19 cellular contexts compared by ENCODE assay signal in the genomic region with DNA sequence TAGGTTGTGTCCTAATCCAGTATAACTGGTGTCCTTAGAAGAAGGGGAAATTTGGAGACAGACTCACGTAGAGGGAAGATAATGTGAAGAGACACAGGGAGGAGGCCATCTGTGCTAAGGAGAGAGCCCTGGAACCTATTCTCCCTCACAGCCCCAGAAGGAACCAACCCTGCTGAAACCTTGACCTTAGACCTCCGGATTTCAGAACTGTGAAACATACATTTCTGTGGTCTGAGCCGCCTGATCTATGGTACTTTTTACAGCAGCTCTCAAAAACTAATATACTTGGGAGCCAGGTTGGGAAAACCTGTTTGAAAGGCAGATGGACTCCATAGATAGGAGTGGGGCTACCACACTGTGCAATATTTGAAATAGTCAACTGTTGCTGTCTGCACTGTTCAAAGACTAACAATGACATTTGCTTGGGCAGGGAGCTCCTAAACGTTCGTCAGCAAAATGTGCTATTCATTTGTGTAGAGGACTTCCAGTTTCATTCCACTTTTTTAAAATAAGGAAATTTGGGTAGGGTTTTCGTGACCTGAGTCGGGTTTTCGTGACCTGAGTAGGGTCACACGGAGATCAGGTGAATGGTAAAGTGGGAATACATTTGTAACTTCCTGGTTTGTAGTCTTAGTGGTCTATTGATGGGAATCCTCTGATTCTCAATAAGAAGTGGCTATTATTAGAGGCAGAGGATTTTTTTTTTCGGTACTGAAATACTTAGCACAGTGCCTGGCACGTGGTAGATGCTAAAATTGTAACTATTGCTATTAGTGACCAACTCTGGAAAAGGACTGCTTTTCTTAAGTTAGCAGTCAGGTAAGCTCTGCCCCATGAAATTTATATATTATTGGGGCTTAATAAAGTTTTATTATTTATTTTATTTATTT. TPM values are rescaled to one million over a fixed set of nuclear protein-coding genes. Genes with fewer than 3 reads are reported as not detected.
DNase-seq lines count a peak whose midpoint lies in the region; ATAC-seq, FAIRE-seq and TF ChIP-seq lines count a peak whose summit lies in the region.
"Had no signal": no experiment of that assay in that cellular context is flagged by ENCODE, and none has a peak within 500 bp of the region (broad histone marks: within the 10 kb centered on the region; RNA-seq: fewer than 3 reads in every experiment).

No MANE protein-coding gene starts in this region.

- WGBS in GM12878 (ENCODE audit: insufficient coverage, insufficient replicate concordance, low lambda C conversion rate, missing lambda C conversion rate): 48% methylated on average over 11 of the region's 11 CpGs

- DNase-seq in NOMO-1 treated with DMSO at 0.1 percent for 48 hours (lab: John Stamatoyannopoulos, UW; ENCODE audit: unreplicated experiment) (peak; percentile 12), NOMO-1 treated with dmso at 0.1 percent for 144 hours (lab: John Stamatoyannopoulos, UW; ENCODE audit: unreplicated experiment) (no peak), GM12878 (ENCODE audit: low read depth, low spot score) (no peak), inferior parietal cortex (ENCODE audit: extremely low spot score) (no peak), NCI-H82 treated with DMSO at 0.1 percent for 48 hours (lab: John Stamatoyannopoulos, UW; ENCODE audit: unreplicated experiment) (no peak)
- no peak for DNase-seq in stimulated activated naive CD8-positive, alpha-beta T cell treated with anti-CD3 and anti-CD28 coated beads, Interleukin-15, Interleukin-2, amounts not matched to agents 100 U/mL and 50 U/mL, for 24 hours
- DNase-seq: 8988T, amniotic stem cell, Calu3, cortex of kidney, left ventricle myocardium inferior, NCI-H2029 treated with DMSO at 0.1 percent for 48 hours, right lobe of liver had no signal

- no peak for TF ChIP-seq EP300 in GM12878 (IDR thresholded peaks at IDR 0.05; ENCODE audit: borderline replicate concordance in 1 of 2, control insufficient read depth in 1 of 2, low read depth in 2 of 2, low read length in 2 of 2)

- H3K4me1 ChIP-seq in KMS-11 (ENCODE audit: low read depth, poor library complexity, severe bottlenecking) (peaks cover 41% of the 10 kb centered on the region), GM12878 (ENCODE audit: control insufficient read depth, insufficient read depth, low read length) (peaks cover 8% of the 10 kb centered on the region)
- H3K4me1 ChIP-seq: esophagus muscularis mucosa, left ventricle myocardium inferior, neural progenitor cell had no signal

- POLR2A ChIA-PET in GM12878 (lab: Charles Lee): interaction anchor here (1.0 to 1.4 kb wide), 2 partner anchors 12 to 33 kb away, joined by 3 read pairs; partner anchors contain the start of genes RSPH3 and TAGAP

- H3K79me2 ChIP-seq in KMS-11 (ENCODE audit: insufficient read depth, low read depth): no peaks in the 10 kb centered on the region
- H3K79me2 ChIP-seq in GM12878 (ENCODE audit: control insufficient read depth, insufficient read depth, low read length): no peaks in the 10 kb centered on the region

- RAD21 ChIA-PET in GM12878 (lab: Charles Lee; ENCODE audit: unreplicated experiment): interaction anchor here (0.8 to 2.4 kb wide), 7 partner anchors 11 to 101 kb away, joined by 3 to 15 read pairs (median 6); partner anchors contain the start of gene TAGAP

- H3K4me2 ChIP-seq in KMS-11 (peak overlapping the region; percentile 86), GM12878 (ENCODE audit: control insufficient read depth, insufficient read depth) (no peak overlapping the region)
- H3K4me2 ChIP-seq: neural progenitor cell had no signal

- H3K27ac ChIP-seq in KMS-11 (peak overlapping the region; percentile 52), GM12878 (ENCODE audit: control insufficient read depth, insufficient read depth) (no peak overlapping the region)
- H3K27ac ChIP-seq: esophagus muscularis mucosa, left ventricle myocardium inferior, neural progenitor cell, right lobe of liver, SK-N-MC had no signal

- no peaks in the 10 kb centered on the region for H3K36me3 ChIP-seq in KMS-11 (ENCODE audit: insufficient read depth)
- H3K36me3 ChIP-seq in GM12878 (ENCODE audit: control insufficient read depth in 2 of 2, insufficient read depth in 2 of 2, low read length in 1 of 2): peaks cover 2 to 13% of the 10 kb centered on the region in 2 experiments; a peak in 3 of 4 replicates
- H3K36me3 ChIP-seq: left ventricle myocardium inferior, neural progenitor cell had no signal

- intact Hi-C loops in GM12878 (cut with micrococcal nuclease; ENCODE audit: unreplicated experiment): no loop called here

- no peak overlapping the region for H3K4me3 ChIP-seq in KMS-11 (IDR thresholded peaks at IDR 0.05; ENCODE audit: insufficient read depth, low read depth, low read length)
- no peak overlapping the region for H3K4me3 ChIP-seq in GM12878
- H3K4me3 ChIP-seq: esophagus muscularis mucosa, left ventricle myocardium inferior, neural progenitor cell, right lobe of liver, SK-N-MC had no signal

- SMC1A ChIA-PET in GM12878 (lab: Charles Lee; ENCODE audit: uncharacterized antibody, unreplicated experiment): interaction anchor here (0.7 to 14.9 kb wide), 13 partner anchors 8 to 102 kb away, joined by 3 to 194 read pairs (median 7); partner anchors contain the start of gene RSPH3

- H3K27me3 ChIP-seq in KMS-11 (ENCODE audit: insufficient read depth, low read depth): no peaks in the 10 kb centered on the region
- H3K27me3 ChIP-seq in GM12878 (replicated peaks in 1 of 2; ENCODE audit: control insufficient read depth in 2 of 2, insufficient read depth in 2 of 2, low read length in 1 of 2): no peaks in the 10 kb centered on the region
- H3K27me3 ChIP-seq: esophagus muscularis mucosa, neural progenitor cell, right lobe of liver had no signal

- CTCF ChIA-PET in GM12878 (lab: Yijun Ruan, JAX): interaction anchor here (0.9 to 16.7 kb wide), 8 partner anchors 9 to 101 kb away, joined by 3 to 481 read pairs (median 5); no protein-coding TSS in a partner anchor

- no peak for TF ChIP-seq RAD21 in GM12878 (IDR thresholded peaks at IDR 0.05; ENCODE audit: insufficient read depth, low read depth, low read length)

- no peak overlapping the region; the same call in 1 of the 2 replicates for H3K9ac ChIP-seq in KMS-11
- no peak overlapping the region for H3K9ac ChIP-seq in GM12878 (ENCODE audit: control insufficient read depth, insufficient read depth, low read length)
- H3K9ac ChIP-seq: neural progenitor cell had no signal

- in situ Hi-C loops in GM12878 (cut with MboI): no loop called here

- TF ChIP-seq CTCF in KMS-11 (conservative IDR thresholded peaks at IDR 0.05; ENCODE audit: low read depth, low read length) (no peak), GM12878 (IDR thresholded peaks at IDR 0.05 in 2 of 3, conservative IDR thresholded peaks at IDR 0.05 in 1 of 3; ENCODE audit: control insufficient read depth in 2 of 3, extremely low read depth in 1 of 3, insufficient read depth in 1 of 3, low read depth in 3 of 3, low read length in 3 of 3) (no peak)

- BruUV-seq in GM12878 (replicated peaks; lab: Mats Ljungman, UMichigan): no TSS peak

- no peak for FAIRE-seq in GM12878 (lab: Jason Lieb, UNC)

- H2AFZ ChIP-seq in KMS-11 (ENCODE audit: low read depth) (peak overlapping the region; percentile 70), GM12878 (ENCODE audit: control insufficient read depth, low read depth, low read length) (no peak overlapping the region)
- H2AFZ ChIP-seq: neural progenitor cell had no signal

- no peaks in the 10 kb centered on the region for H4K20me1 ChIP-seq in KMS-11 (ENCODE audit: insufficient read depth)
- no peaks in the 10 kb centered on the region for H4K20me1 ChIP-seq in GM12878 (ENCODE audit: control insufficient read depth, insufficient read depth)

- H3K9me3 ChIP-seq in GM12878 (replicated peaks; ENCODE audit: control insufficient read depth, insufficient read depth, low read length): no peaks in the 10 kb centered on the region
- H3K9me3 ChIP-seq: esophagus muscularis mucosa, left ventricle myocardium inferior, right lobe of liver had no signal

- ATAC-seq in GM12878 (peak; percentile 50), GM18873 (IDR thresholded peaks at IDR 0.05; ENCODE audit: low FRiP score, unreplicated experiment) (no peak)
- ATAC-seq in stimulated activated naive CD8-positive, alpha-beta T cell treated with anti-CD3 and anti-CD28 coated beads, Interleukin-15, Interleukin-2, amounts not matched to agents 100 U/mL and 50 U/mL, for 24 hours: peak; percentile 44

- TF ChIP-seq POLR2A in GM12878 (IDR thresholded peaks at IDR 0.05; ENCODE audit: low read depth, low read length): no peak

RNA-seq across cellular contexts. Expression of gene TAGAP, which starts 11.4 kb away (rescaled TPM):
- total RNA-seq in GM12878 (2013; cell fraction: nucleolus; rRNA removed): 12.4 and 13.6 TPM in 2 replicates
- total RNA-seq in GM12878 (2014; rRNA removed) (27.4 and 30.8 TPM in 2 replicates), GM12878 (2014; rRNA removed; fragmentation: Illumina TruSeq; extraction: Trizol) (22.7 and 25.2 TPM in 2 replicates), GM12878 (2021) (27.2 and 28.8 TPM in 2 replicates)
- 1.7 TPM for polyA plus RNA-seq in GM12878 (2011; ENCODE audit: low read depth)
- polyA plus RNA-seq in GM12878 (2011; rRNA removed) (12.8 and 15.1 TPM in 2 replicates), GM12878 (2014; fragmentation: Illumina TruSeq; extraction: Trizol) (25.5 and 36.9 TPM in 2 replicates), GM12878 (2014; fragmentation: Nextera tagmentation; extraction: Ambion mirVana) (1 to 10 TPM; 5.3 to 5.4 TPM), GM12878 (2014; rRNA removed) (20.0 and 23.1 TPM in 2 replicates), GM12878 (2016; fragmentation: Nextera tagmentation; extraction: Ambion mirVana) (10 to 100 TPM in 1 of 2 experiments, 1 to 10 TPM in 1; 9.5 to 11.2 TPM)
- polyA plus RNA-seq in GM12878 (2011; cell fraction: cytosol; rRNA removed): 12.5 and 13.0 TPM in 2 replicates
- 23.6 and 25.2 TPM in 2 replicates for polyA plus RNA-seq in GM12878 (2011; cell fraction: nucleus; rRNA removed)
- polyA plus RNA-seq in GM12878 (2012): 1.5 and 3.0 TPM in 2 replicates
- 32.5 and 38.9 TPM in 2 replicates for polyA minus RNA-seq in GM12878 (2011; rRNA and poly(A)+ RNA removed)
- 11.0 and 12.5 TPM in 2 replicates for polyA minus RNA-seq in GM12878 (2011; cell fraction: cytosol; rRNA and poly(A)+ RNA removed)
- polyA minus RNA-seq in GM12878 (2011; cell fraction: nucleus; rRNA and poly(A)+ RNA removed): 24.4 and 26.3 TPM in 2 replicates
- total RNA-seq: LHCN-M2 had no signal

RNA-seq across cellular contexts. Expression of gene RSPH3, which starts 33.4 kb away (rescaled TPM):
- total RNA-seq in GM12878 (2013; cell fraction: nucleolus; rRNA removed): 5.6 and 5.9 TPM in 2 replicates
- 1.4 and 1.9 TPM in 2 replicates for total RNA-seq in GM12878 (2014; rRNA removed)
- 1.5 and 1.7 TPM in 2 replicates for total RNA-seq in GM12878 (2014; rRNA removed; fragmentation: Illumina TruSeq; extraction: Trizol)
- 2.2 and 3.2 TPM in 2 replicates for total RNA-seq in GM12878 (2021)
- polyA plus RNA-seq in GM12878 (2011; ENCODE audit: low read depth): 0.62 TPM
- 1.1 TPM in 2 replicates for polyA plus RNA-seq in GM12878 (2011; rRNA removed)
- 0.49 and 0.50 TPM in 2 replicates for polyA plus RNA-seq in GM12878 (2011; cell fraction: cytosol; rRNA removed)
- polyA plus RNA-seq in GM12878 (2011; cell fraction: nucleus; rRNA removed): 1.0 and 1.5 TPM in 2 replicates
- 1.1 and 1.6 TPM in 2 replicates for polyA plus RNA-seq in GM12878 (2012)
- polyA plus RNA-seq in GM12878 (2014; fragmentation: Illumina TruSeq; extraction: Trizol): 1.6 and 2.3 TPM in 2 replicates
- under 1 TPM; 0.40 to 0.51 TPM for polyA plus RNA-seq in GM12878 (2014; fragmentation: Nextera tagmentation; extraction: Ambion mirVana)
- 0.90 and 1.1 TPM in 2 replicates for polyA plus RNA-seq in GM12878 (2014; rRNA removed)
- 1 to 10 TPM; 3.0 to 3.5 TPM for polyA plus RNA-seq in GM12878 (2016; fragmentation: Nextera tagmentation; extraction: Ambion mirVana)
- polyA minus RNA-seq in GM12878 (2011; rRNA and poly(A)+ RNA removed): 1.2 and 2.8 TPM in 2 replicates
- 1.0 and 1.1 TPM in 2 replicates for polyA minus RNA-seq in GM12878 (2011; cell fraction: cytosol; rRNA and poly(A)+ RNA removed)
- polyA minus RNA-seq in GM12878 (2011; cell fraction: nucleus; rRNA and poly(A)+ RNA removed): 0.97 and 1.2 TPM in 2 replicates
